ENCODE assay signal across 34 cellular contexts in the genomic region with DNA sequence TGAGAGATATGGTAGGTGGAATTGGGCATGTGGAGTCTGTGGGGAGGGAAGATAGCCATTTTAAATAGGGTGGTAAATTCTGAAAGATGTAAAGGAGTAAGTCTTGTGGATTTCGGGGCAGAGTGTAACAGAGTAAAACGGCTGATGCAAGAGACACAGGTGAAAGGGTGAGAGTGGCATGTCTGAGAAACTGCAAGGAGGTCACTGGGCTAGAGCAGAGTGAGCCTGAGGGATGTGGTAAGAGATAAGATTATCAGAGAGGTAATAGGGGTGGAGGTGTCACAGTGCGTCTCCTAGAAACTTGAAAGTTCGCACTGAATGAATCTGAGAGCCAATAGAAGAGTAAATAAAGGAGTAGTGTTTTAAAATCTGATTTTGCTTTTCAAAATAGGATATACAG.
"Had no signal": no experiment of that assay in that cellular context is flagged by ENCODE, and none has a peak within 500 bp of the region (broad histone marks: within the 10 kb centered on the region; RNA-seq: fewer than 3 reads in every experiment).

No MANE protein-coding gene starts in this region.

- H3K27ac ChIP-seq: adrenal gland, gastroesophageal sphincter, left ventricle myocardium inferior, neutrophil, ovary, psoas muscle, sigmoid colon, testis, transverse colon, WERI-Rb-1 had no signal

- H3K4me3 Mint-ChIP-seq: activated CD4-positive, alpha-beta memory T cell treated with anti-CD3 and anti-CD28 coated beads for 36 hours; activated CD4-positive, alpha-beta T cell treated with anti-CD3 and anti-CD28 coated beads, Interleukin-2, amount 10 ng/mL, durations not matched to agents 24 days and 14 days; activated naive CD4-positive, alpha-beta T cell treated with anti-CD3 and anti-CD28 coated beads for 36 hours; activated naive CD8-positive, alpha-beta T cell treated with anti-CD3 and anti-CD28 coated beads for 36 hours; activated T-helper 1 cell treated with anti-CD3 and anti-CD28 coated beads, Interleukin-12 subunit alpha, Interleukin-12 subunit beta, Interleukin-2, Interleukin-4 antibody, amounts not matched to agents 30 ng/mL and 10 ng/mL and 1 ng/mL, durations not matched to agents 14 hours and 24 hours and 36 hours; brain; effector memory CD8-positive, alpha-beta T cell; nephron; T-helper 17 cell had no signal

- DNase-seq: activated CD4-positive, alpha-beta memory T cell treated with anti-CD3 and anti-CD28 coated beads for 36 hours; activated CD4-positive, alpha-beta T cell treated with anti-CD3 and anti-CD28 coated beads, Interleukin-2, amount 10 ng/mL, durations not matched to agents 24 days and 14 days; activated CD4-positive, CD25-positive, alpha-beta regulatory T cell treated with anti-CD3 and anti-CD28 coated beads, Interleukin-2, amount 50 U/mL, for 72 hours; activated CD8-positive, alpha-beta memory T cell treated with anti-CD3 and anti-CD28 coated beads, Interleukin-2, amount 50 U/mL, for 4 hours; activated effector memory CD4-positive, alpha-beta T cell treated with anti-CD3 and anti-CD28 coated beads, Interleukin-2, amount 50 U/mL, for 16 hours; activated naive CD4-positive, alpha-beta T cell treated with anti-CD3 and anti-CD28 coated beads for 36 hours; activated naive CD8-positive, alpha-beta T cell treated with anti-CD3 and anti-CD28 coated beads for 36 hours; activated T-cell treated with anti-CD3 and anti-CD28 coated beads, Interleukin-2, amount 50 U/mL, for 1 hour; adrenal gland; aorta; caudate nucleus; cortex of kidney; effector memory CD8-positive, alpha-beta T cell; head of caudate nucleus; hypothalamus; left ventricle myocardium inferior; ovary; psoas muscle; sigmoid colon; small intestine; stimulated activated CD4-positive, alpha-beta T cell treated with anti-CD3 and anti-CD28 coated beads, Interleukin-4, amount 100 ng/mL, for 4 hours; stimulated activated CD8-positive, alpha-beta memory T cell treated with anti-CD3 and anti-CD28 coated beads, Interleukin-4, amount 100 ng/mL, for 48 hours; stimulated activated naive CD4-positive, alpha-beta T cell treated with Interleukin-2 at 50 U/mL for 16 hours; T-helper 17 cell; T1000; testis; transverse colon; WERI-Rb-1 had no signal

- H3K27ac Mint-ChIP-seq: activated CD4-positive, alpha-beta memory T cell treated with anti-CD3 and anti-CD28 coated beads for 36 hours; activated CD4-positive, alpha-beta T cell treated with anti-CD3 and anti-CD28 coated beads, Interleukin-2, amount 10 ng/mL, durations not matched to agents 24 days and 14 days; activated naive CD4-positive, alpha-beta T cell treated with anti-CD3 and anti-CD28 coated beads for 36 hours; activated naive CD8-positive, alpha-beta T cell treated with anti-CD3 and anti-CD28 coated beads for 36 hours; activated T-helper 1 cell treated with anti-CD3 and anti-CD28 coated beads, Interleukin-12 subunit alpha, Interleukin-12 subunit beta, Interleukin-2, Interleukin-4 antibody, amounts not matched to agents 30 ng/mL and 10 ng/mL and 1 ng/mL, durations not matched to agents 14 hours and 24 hours and 36 hours; effector memory CD8-positive, alpha-beta T cell; nephron; T-helper 17 cell had no signal

- H3K27me3 ChIP-seq: adrenal gland, gastroesophageal sphincter, neutrophil, ovary, sigmoid colon, testis, transverse colon had no signal

- H3K36me3 ChIP-seq: adrenal gland, gastroesophageal sphincter, left ventricle myocardium inferior, neutrophil, ovary, sigmoid colon, transverse colon, WERI-Rb-1 had no signal

- H3K27me3 Mint-ChIP-seq: activated CD4-positive, alpha-beta memory T cell treated with anti-CD3 and anti-CD28 coated beads for 36 hours; activated CD4-positive, alpha-beta T cell treated with anti-CD3 and anti-CD28 coated beads, Interleukin-2, amount 10 ng/mL, durations not matched to agents 24 days and 14 days; effector memory CD8-positive, alpha-beta T cell had no signal

- H3K36me3 Mint-ChIP-seq: activated CD4-positive, alpha-beta memory T cell treated with anti-CD3 and anti-CD28 coated beads for 36 hours; activated naive CD8-positive, alpha-beta T cell treated with anti-CD3 and anti-CD28 coated beads for 36 hours; brain had no signal

- ATAC-seq: effector memory CD8-positive, alpha-beta T cell; gastroesophageal sphincter; psoas muscle; T-helper 17 cell had no signal

- H3K4me1 ChIP-seq: adrenal gland, gastroesophageal sphincter, left ventricle myocardium inferior, psoas muscle, sigmoid colon, testis, transverse colon had no signal

- H3K9me3 Mint-ChIP-seq: activated CD4-positive, alpha-beta memory T cell treated with anti-CD3 and anti-CD28 coated beads for 36 hours; activated CD4-positive, alpha-beta T cell treated with anti-CD3 and anti-CD28 coated beads, Interleukin-2, amount 10 ng/mL, durations not matched to agents 24 days and 14 days; activated naive CD4-positive, alpha-beta T cell treated with anti-CD3 and anti-CD28 coated beads for 36 hours; activated naive CD8-positive, alpha-beta T cell treated with anti-CD3 and anti-CD28 coated beads for 36 hours; brain; effector memory CD8-positive, alpha-beta T cell; nephron had no signal

- H3K4me1 Mint-ChIP-seq: activated CD4-positive, alpha-beta T cell treated with anti-CD3 and anti-CD28 coated beads, Interleukin-2, amount 10 ng/mL, durations not matched to agents 24 days and 14 days; activated naive CD8-positive, alpha-beta T cell treated with anti-CD3 and anti-CD28 coated beads for 36 hours; nephron; T-helper 17 cell had no signal

- H3K9me3 ChIP-seq: adrenal gland, gastroesophageal sphincter, left ventricle myocardium inferior, neutrophil, ovary, psoas muscle, sigmoid colon, testis, transverse colon had no signal

- H3K4me3 ChIP-seq: adrenal gland, gastroesophageal sphincter, left ventricle myocardium inferior, lung, ovary, psoas muscle, sigmoid colon, testis, transverse colon had no signal
